ENCODE assay signal across 21 cellular contexts in genomic region chr18:26909599-26910290, GRCh38. TPM values are rescaled to one million over a fixed set of nuclear protein-coding genes. Genes with fewer than 3 reads are reported as not detected.
DNase-seq lines count a peak whose midpoint lies in the region; ATAC-seq, FAIRE-seq and TF ChIP-seq lines count a peak whose summit lies in the region.
"Had no signal": no experiment of that assay in that cellular context is flagged by ENCODE, and none has a peak within 500 bp of the region (broad histone marks: within the 10 kb centered on the region; RNA-seq: fewer than 3 reads in every experiment).

No MANE protein-coding gene starts in this region.

- TF ChIP-seq POLR2A in heart left ventricle (IDR thresholded peaks at IDR 0.05), result no peak

- H3K27ac ChIP-seq in heart left ventricle (no peak overlapping the region), caudate nucleus (ENCODE audit: low read depth, low read length) (peak overlapping the region; percentile 77), mesendoderm (ENCODE audit: low read depth, low read length) (no peak overlapping the region)
- H3K27ac ChIP-seq: A549, neutrophil, RWPE1, tibial nerve had no signal

- H4K8ac ChIP-seq in mesendoderm (ENCODE audit: low read depth, low read length), result no peak overlapping the region

- no peak for FAIRE-seq in urothelium cell line (lab: Jason Lieb, UNC)
- FAIRE-seq: A549, GM12878 had no signal

- intact Hi-C loops in heart left ventricle (cut with DNase I) (no loop called here), cardiac septum (cut with DNase I) (no loop called here)

- no peak overlapping the region for H3K4me3 ChIP-seq in heart left ventricle
- H3K4me3 ChIP-seq in mesendoderm (ENCODE audit: low read length), result no peak overlapping the region
- H3K4me3 ChIP-seq: A549, GM12878, tibial nerve had no signal

- H3K4ac ChIP-seq in mesendoderm (ENCODE audit: low read depth, low read length), result no peak overlapping the region

- no peak for DNase-seq in heart left ventricle
- no peak for DNase-seq in cardiac septum (ENCODE audit: low spot score)
- peak in 42 of 61 donors; percentile 3 to 87 (median 34) for DNase-seq in caudate nucleus (lab: John Stamatoyannopoulos, UW)
- peak; percentile 80 for DNase-seq in mesendoderm
- DNase-seq in urothelium cell line (ENCODE audit: low spot score), result peak; percentile 45
- DNase-seq in activated naive CD4-positive, alpha-beta T cell treated with anti-CD3 and anti-CD28 coated beads, Interleukin-2, amount 50 U/mL, for 16 hours, result no peak
- DNase-seq in activated CD4-positive, alpha-beta T cell treated with anti-CD3 and anti-CD28 coated beads, Interleukin-2, amount 50 U/mL, for 1 hour, result no peak
- DNase-seq: activated gamma-delta T cell treated with Interleukin-2 at 50 U/mL for 16 hours; CD8-positive, alpha-beta T cell; effector CD8-positive, alpha-beta T cell; NCI-H187; NCI-H748 treated with DMSO at 0.1 percent for 48 hours; T-helper 2 cell had no signal

- H3K4me2 ChIP-seq in mesendoderm (ENCODE audit: low read length), result no peak overlapping the region
- H3K4me2 ChIP-seq: A549 had no signal

- no peak overlapping the region for H3K9ac ChIP-seq in mesendoderm (ENCODE audit: low read length)

- H3K79me1 ChIP-seq in mesendoderm (ENCODE audit: low read length), result no peaks in the 10 kb centered on the region

- H3K79me2 ChIP-seq in mesendoderm (ENCODE audit: control insufficient read depth, insufficient read depth, low read length), result no peaks in the 10 kb centered on the region

- H3K23ac ChIP-seq in mesendoderm (ENCODE audit: low read length), result no peak overlapping the region

- H3K18ac ChIP-seq in mesendoderm (ENCODE audit: low read length), result no peak overlapping the region

- no peak overlapping the region for H2BK15ac ChIP-seq in mesendoderm (replicated peaks; ENCODE audit: low read depth)

- H3K36me3 ChIP-seq in heart left ventricle (no peaks in the 10 kb centered on the region), mesendoderm (ENCODE audit: control insufficient read depth, insufficient read depth, low read length) (no peaks in the 10 kb centered on the region)
- H3K36me3 ChIP-seq: neutrophil, tibial nerve had no signal

- no peaks in the 10 kb centered on the region for H3K9me3 ChIP-seq in heart left ventricle
- H3K9me3 ChIP-seq: A549, neutrophil, tibial nerve had no signal

- H2AK5ac ChIP-seq in mesendoderm (ENCODE audit: low read length), result no peak overlapping the region

- no peak overlapping the region for H2BK120ac ChIP-seq in mesendoderm (ENCODE audit: low read depth, low read length)

- H4K5ac ChIP-seq in mesendoderm (ENCODE audit: low read length), result no peak overlapping the region

- 30 to 45% (median 40%) methylated on average over 5 of the region's 5 CpGs for WGBS in heart left ventricle, 4 donors
- WGBS in mesendoderm (ENCODE audit: extremely low coverage, insufficient coverage, low lambda C conversion rate), result no CpG with 5 or more reads among the region's 5 CpGs

- no peak for TF ChIP-seq CTCF in heart left ventricle (IDR thresholded peaks at IDR 0.05)

- H2BK5ac ChIP-seq in mesendoderm (ENCODE audit: low read length), result no peak overlapping the region

- peak; percentile 42 to 81 (median 58) for ATAC-seq in heart left ventricle
- ATAC-seq in HG03571 (IDR thresholded peaks at IDR 0.05; ENCODE audit: unreplicated experiment), result no peak
- ATAC-seq: A549; activated CD4-positive, CD25-positive, alpha-beta regulatory T cell treated with anti-CD3 and anti-CD28 coated beads, Interleukin-2, amount 50 U/mL, for 24 hours; CD8-positive, alpha-beta T cell; GM12878; HCT116 had no signal

- H3K56ac ChIP-seq in mesendoderm (ENCODE audit: low read length), result no peak overlapping the region

- H3K27me3 ChIP-seq in heart left ventricle, result no peaks in the 10 kb centered on the region
- H3K27me3 ChIP-seq in mesendoderm (ENCODE audit: insufficient read depth, low read length, poor library complexity), result no peaks in the 10 kb centered on the region
- H3K27me3 ChIP-seq: neutrophil, tibial nerve had no signal

- H3K4me1 ChIP-seq in heart left ventricle (no peaks in the 10 kb centered on the region), mesendoderm (ENCODE audit: control insufficient read depth, low read depth, low read length) (no peaks in the 10 kb centered on the region)
- H3K4me1 ChIP-seq: A549, tibial nerve had no signal

RNA-seq across cellular contexts. Expression of gene AQP4, which starts 44.2 kb away (rescaled TPM):
- total RNA-seq in heart left ventricle (10 to 100 TPM in 4 of 9 donors, 1 to 10 TPM in 4, under 1 TPM in 1; 0.33 to 25.0 (median 9.2) TPM), cardiac septum (0.75 TPM)
- 1 to 10 TPM in 1 of 2 donors, not detected in 1; 1.6 TPM for polyA plus RNA-seq in heart left ventricle
- polyA plus RNA-seq in mesendoderm (2013, experiment 1 of 2), result 0.28 TPM
- polyA plus RNA-seq in mesendoderm (2013, experiment 2 of 2), result 0.32 TPM
- total RNA-seq: CD8-positive, alpha-beta T cell had no signal

Comparison
In these comparisons a context has a peak if more than half of its experiments do, and no peak if none do; other contexts are left out.
1. DNase-seq: peak in caudate nucleus (42 of 61), mesendoderm (single experiment) and urothelium cell line (single experiment); none in heart left ventricle (0 of 5), cardiac septum (single experiment), activated naive CD4-positive, alpha-beta T cell treated with anti-CD3 and anti-CD28 coated beads, Interleukin-2, amount 50 U/mL, for 16 hours (single experiment) and activated CD4-positive, alpha-beta T cell treated with anti-CD3 and anti-CD28 coated beads, Interleukin-2, amount 50 U/mL, for 1 hour (single experiment).